In genomic region chr9:124381073-124381945, GRCh38 we compare ENCODE assay signal across 13 cellular contexts. TPM values are rescaled to one million over a fixed set of nuclear protein-coding genes. Genes with fewer than 3 reads are reported as not detected.
DNase-seq lines count a peak whose midpoint lies in the region; ATAC-seq, FAIRE-seq and TF ChIP-seq lines count a peak whose summit lies in the region.
"Had no signal": no experiment of that assay in that cellular context is flagged by ENCODE, and none has a peak within 500 bp of the region (broad histone marks: within the 10 kb centered on the region; RNA-seq: fewer than 3 reads in every experiment).

No MANE protein-coding gene starts in this region.

- H3K4me3 ChIP-seq in breast epithelium: no peak overlapping the region
- H3K4me3 ChIP-seq: skin epidermis had no signal

- H3K27ac Mint-ChIP-seq in MCF 10A (ENCODE audit: low read depth, unreplicated experiment): peak overlapping the region; percentile 16
- H3K27ac Mint-ChIP-seq in progenitor cell of endocrine pancreas: no peak overlapping the region
- H3K27ac Mint-ChIP-seq in activated T-helper 1 cell treated with anti-CD3 and anti-CD28 coated beads, Interleukin-12 subunit alpha, Interleukin-12 subunit beta, Interleukin-2, Interleukin-4 antibody, amounts not matched to agents 30 ng/mL and 10 ng/mL and 1 ng/mL, durations not matched to agents 14 hours and 24 hours and 36 hours: no peak overlapping the region
- H3K27ac Mint-ChIP-seq: activated T-helper 2 cell treated with anti-CD3 and anti-CD28 coated beads, Interferon-gamma antibody, Interleukin-2, Interleukin-4, amounts not matched to agents 10 μg/mL and 5 μg/mL and 100 μg/mL, durations not matched to agents 14 hours and 24 hours and 36 hours had no signal

- H3K4me1 Mint-ChIP-seq in MCF 10A (ENCODE audit: insufficient read depth, unreplicated experiment) (peaks cover 2% of the 10 kb centered on the region), progenitor cell of endocrine pancreas (ENCODE audit: low read depth) (peaks cover 21% of the 10 kb centered on the region)
- no peaks in the 10 kb centered on the region for H3K4me1 Mint-ChIP-seq in activated T-helper 1 cell treated with anti-CD3 and anti-CD28 coated beads, Interleukin-12 subunit alpha, Interleukin-12 subunit beta, Interleukin-2, Interleukin-4 antibody, amounts not matched to agents 30 ng/mL and 10 ng/mL and 1 ng/mL, durations not matched to agents 14 hours and 24 hours and 36 hours (ENCODE audit: low read depth)

- ATAC-seq in GM21737 (IDR thresholded peaks at IDR 0.05; ENCODE audit: unreplicated experiment): no peak

- H3K4me3 Mint-ChIP-seq in MCF 10A (ENCODE audit: unreplicated experiment): no peak overlapping the region
- no peak overlapping the region for H3K4me3 Mint-ChIP-seq in progenitor cell of endocrine pancreas (ENCODE audit: low read depth)
- no peak overlapping the region for H3K4me3 Mint-ChIP-seq in activated T-helper 1 cell treated with anti-CD3 and anti-CD28 coated beads, Interleukin-12 subunit alpha, Interleukin-12 subunit beta, Interleukin-2, Interleukin-4 antibody, amounts not matched to agents 30 ng/mL and 10 ng/mL and 1 ng/mL, durations not matched to agents 14 hours and 24 hours and 36 hours

- H3K27me3 ChIP-seq in breast epithelium: no peaks in the 10 kb centered on the region

- no peaks in the 10 kb centered on the region for H3K4me1 ChIP-seq in breast epithelium

- H3K36me3 ChIP-seq in breast epithelium: no peaks in the 10 kb centered on the region

- TF ChIP-seq POLR2A in breast epithelium (IDR thresholded peaks at IDR 0.05): no peak

- H3K36me3 Mint-ChIP-seq in MCF 10A (ENCODE audit: insufficient read depth, unreplicated experiment) (peaks cover 53% of the 10 kb centered on the region), progenitor cell of endocrine pancreas (ENCODE audit: insufficient read depth) (peaks cover 16% of the 10 kb centered on the region)
- H3K36me3 Mint-ChIP-seq in activated T-helper 1 cell treated with anti-CD3 and anti-CD28 coated beads, Interleukin-12 subunit alpha, Interleukin-12 subunit beta, Interleukin-2, Interleukin-4 antibody, amounts not matched to agents 30 ng/mL and 10 ng/mL and 1 ng/mL, durations not matched to agents 14 hours and 24 hours and 36 hours (ENCODE audit: low read depth): peaks cover 23% of the 10 kb centered on the region

- POLR2A ChIA-PET in MCF 10A (lab: Yijun Ruan, JAX): interaction anchor here (1.4 kb wide), 1 partner anchor 11 kb away, joined by 3 read pairs; no protein-coding TSS in a partner anchor

- intact Hi-C loops in MCF 10A (cut with micrococcal nuclease): no loop called here
- intact Hi-C loops in breast epithelium (cut with DNase I; ENCODE audit: low total_unique reads): no loop called here
- intact Hi-C loops in activated T-helper 1 cell treated with anti-CD3 and anti-CD28 coated beads, Interleukin-12 subunit alpha, Interleukin-12 subunit beta, Interleukin-2, Interleukin-4 antibody, amounts not matched to agents 30 ng/mL and 10 ng/mL and 1 ng/mL, durations not matched to agents 14 hours and 24 hours and 36 hours (cut with micrococcal nuclease): loop anchor here (1.0 kb wide), 1 partner anchor 127 kb away; no protein-coding TSS in a partner anchor

- TF ChIP-seq CTCF in MCF 10A (IDR thresholded peaks at IDR 0.05; ENCODE audit: unreplicated experiment): no peak
- TF ChIP-seq CTCF in breast epithelium (IDR thresholded peaks at IDR 0.05): no peak
- no peak for TF ChIP-seq CTCF in progenitor cell of endocrine pancreas (IDR thresholded peaks at IDR 0.05; ENCODE audit: unreplicated experiment)

- BruUV-seq in MCF 10A (replicated peaks; lab: Mats Ljungman, UMichigan): no TSS peak

- CTCF ChIA-PET in MCF 10A (lab: Yijun Ruan, JAX): interaction anchor here (0.6 to 1.0 kb wide), 3 partner anchors 19 to 415 kb away, joined by 3 to 4 read pairs (median 3); no protein-coding TSS in a partner anchor

- DNase-seq in MCF 10A (ENCODE audit: unreplicated experiment) (peak; percentile 69), breast epithelium (ENCODE audit: low spot score in 2 of 2) (no peak), RCC 7860 (ENCODE audit: low spot score) (no peak), fibroblast of peridontal ligament (ENCODE audit: extremely low read depth) (peak; percentile 52), NCI-H1417 treated with DMSO at 0.1 percent for 48 hours (lab: John Stamatoyannopoulos, UW) (no peak), progenitor cell of endocrine pancreas (ENCODE audit: low spot score, unreplicated experiment) (no peak)
- DNase-seq in activated T-helper 1 cell treated with anti-CD3 and anti-CD28 coated beads, Interleukin-12 subunit alpha, Interleukin-12 subunit beta, Interleukin-2, Interleukin-4 antibody, amounts not matched to agents 30 ng/mL and 10 ng/mL and 1 ng/mL, durations not matched to agents 14 hours and 24 hours and 36 hours (ENCODE audit: low spot score): no peak
- DNase-seq: cortex of kidney, hippocampal formation, Karpas-422 had no signal

- no peak overlapping the region for H3K27ac ChIP-seq in breast epithelium

- H3K27me3 Mint-ChIP-seq in MCF 10A (ENCODE audit: insufficient read depth, unreplicated experiment): no peaks in the 10 kb centered on the region
- no peaks in the 10 kb centered on the region for H3K27me3 Mint-ChIP-seq in progenitor cell of endocrine pancreas
- no peaks in the 10 kb centered on the region for H3K27me3 Mint-ChIP-seq in activated T-helper 1 cell treated with anti-CD3 and anti-CD28 coated beads, Interleukin-12 subunit alpha, Interleukin-12 subunit beta, Interleukin-2, Interleukin-4 antibody, amounts not matched to agents 30 ng/mL and 10 ng/mL and 1 ng/mL, durations not matched to agents 14 hours and 24 hours and 36 hours (ENCODE audit: insufficient read depth)

- FAIRE-seq in RCC 7860 (lab: Jason Lieb, UNC): peak; percentile 27

- H3K9me3 Mint-ChIP-seq in MCF 10A (ENCODE audit: unreplicated experiment) (no peaks in the 10 kb centered on the region), progenitor cell of endocrine pancreas (ENCODE audit: low read depth) (no peaks in the 10 kb centered on the region)
- H3K9me3 Mint-ChIP-seq in activated T-helper 1 cell treated with anti-CD3 and anti-CD28 coated beads, Interleukin-12 subunit alpha, Interleukin-12 subunit beta, Interleukin-2, Interleukin-4 antibody, amounts not matched to agents 30 ng/mL and 10 ng/mL and 1 ng/mL, durations not matched to agents 14 hours and 24 hours and 36 hours: no peaks in the 10 kb centered on the region
- H3K9me3 Mint-ChIP-seq: activated T-helper 2 cell treated with anti-CD3 and anti-CD28 coated beads, Interferon-gamma antibody, Interleukin-2, Interleukin-4, amounts not matched to agents 10 μg/mL and 5 μg/mL and 100 μg/mL, durations not matched to agents 14 hours and 24 hours and 36 hours had no signal

- H3K9me3 ChIP-seq in breast epithelium: no peaks in the 10 kb centered on the region

RNA-seq across cellular contexts. Expression of gene PSMB7, which starts 33.9 kb away (rescaled TPM):
- total RNA-seq in MCF 10A (2022): 264 and 352 TPM in 2 replicates
- total RNA-seq in breast epithelium: 100 to 1,000 TPM; 157 to 206 (median 162) TPM
- 143 and 144 TPM in 2 replicates for total RNA-seq in progenitor cell of endocrine pancreas
- total RNA-seq in activated T-helper 1 cell treated with anti-CD3 and anti-CD28 coated beads, Interleukin-12 subunit alpha, Interleukin-12 subunit beta, Interleukin-2, Interleukin-4 antibody, amounts not matched to agents 30 ng/mL and 10 ng/mL and 1 ng/mL, durations not matched to agents 14 hours and 24 hours and 36 hours: 206 and 220 TPM in 2 replicates

Comparison
In these comparisons a context has a peak if more than half of its experiments do, and no peak if none do; other contexts are left out.
1. DNase-seq: peak in MCF 10A (single experiment) and fibroblast of peridontal ligament (single experiment); none in breast epithelium (0 of 2), RCC 7860 (single experiment), NCI-H1417 treated with DMSO at 0.1 percent for 48 hours (single experiment), progenitor cell of endocrine pancreas (single experiment) and activated T-helper 1 cell treated with anti-CD3 and anti-CD28 coated beads, Interleukin-12 subunit alpha, Interleukin-12 subunit beta, Interleukin-2, Interleukin-4 antibody, amounts not matched to agents 30 ng/mL and 10 ng/mL and 1 ng/mL, durations not matched to agents 14 hours and 24 hours and 36 hours (single experiment).